ENCODE assay signal across 1 cellular context in the genomic region with DNA sequence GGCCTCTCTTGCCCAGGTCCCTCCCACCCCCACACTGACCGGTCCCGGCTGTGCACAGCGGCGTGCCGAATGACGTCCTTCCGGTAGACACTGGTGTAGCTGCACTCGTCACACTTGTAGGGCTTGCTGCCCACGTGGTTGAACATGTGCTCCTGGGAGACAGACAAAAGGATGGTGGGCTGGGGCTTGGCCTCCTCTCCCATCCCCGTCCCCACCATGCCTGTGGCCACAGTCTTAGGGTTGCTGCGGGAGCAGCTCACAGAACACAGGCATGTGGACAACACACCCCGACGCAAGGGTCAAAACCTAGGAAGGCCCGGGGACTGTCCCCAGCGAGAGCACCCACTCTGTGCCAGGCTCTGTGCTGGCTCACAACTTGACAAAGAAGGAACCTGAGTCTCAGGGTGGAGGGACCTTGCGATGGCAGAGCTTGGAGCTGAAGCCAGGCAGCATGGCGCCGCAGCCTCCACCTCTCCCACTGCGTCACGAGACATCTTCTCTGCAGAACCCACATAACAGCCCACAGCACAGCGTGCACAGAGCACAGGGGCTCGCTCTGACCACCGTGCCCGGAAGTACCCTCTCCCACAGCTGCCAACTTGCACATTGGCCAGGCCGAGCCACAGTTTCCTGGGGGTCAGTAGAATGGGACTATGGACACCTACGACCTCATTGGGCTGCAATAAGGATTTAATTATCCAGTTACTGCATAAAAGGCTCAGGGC.
TF ChIP-seq lines count a peak whose summit lies in the region.

No MANE protein-coding gene starts in this region.

TF ChIP-seq in GM12878, 131 proteins besides CTCF, POLR2A, EP300 and RAD21:
- TF ChIP-seq MYB (IDR thresholded peaks at IDR 0.05; ENCODE audit: borderline replicate concordance, low read depth, low read length), result no peak
- TF ChIP-seq SMAD5 (IDR thresholded peaks at IDR 0.05; ENCODE audit: low read depth), result no peak
- no peak for TF ChIP-seq MXI1 (IDR thresholded peaks at IDR 0.05; ENCODE audit: low read depth, low read length)
